22 cellular contexts compared by ENCODE assay signal in the genomic region with DNA sequence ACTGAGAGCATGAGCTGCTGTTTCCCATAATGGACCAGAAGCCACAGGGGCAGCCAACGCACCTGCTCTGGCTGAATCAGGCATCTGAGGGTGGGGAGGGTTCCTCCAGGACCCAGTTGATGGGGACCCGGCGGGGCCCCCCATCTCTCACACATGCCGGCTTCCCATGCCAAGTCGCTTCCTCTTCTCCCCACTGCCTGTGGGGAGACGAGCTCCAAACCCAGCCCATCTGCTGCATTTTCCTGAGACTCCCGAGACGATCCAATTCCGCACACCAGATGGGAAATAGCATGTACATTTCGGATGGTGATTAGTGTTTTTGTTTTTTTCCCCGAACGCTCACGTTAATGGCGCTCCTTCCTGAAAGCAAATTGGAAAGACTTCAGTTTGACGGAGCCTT. TPM values are rescaled to one million over a fixed set of nuclear protein-coding genes. Genes with fewer than 3 reads are reported as not detected.
"Had no signal": no experiment of that assay in that cellular context is flagged by ENCODE, and none has a peak within 500 bp of the region (broad histone marks: within the 10 kb centered on the region; RNA-seq: fewer than 3 reads in every experiment).

No MANE protein-coding gene starts in this region.

- H3K4me3 ChIP-seq: ascending aorta, body of pancreas had no signal

- H3K27me3 ChIP-seq: ascending aorta, body of pancreas had no signal

- H3K4me1 Mint-ChIP-seq: activated CD4-positive, alpha-beta T cell treated with anti-CD3 and anti-CD28 coated beads, Interleukin-2, amount 10 ng/mL, durations not matched to agents 24 days and 14 days; activated naive CD8-positive, alpha-beta T cell treated with anti-CD3 and anti-CD28 coated beads, Interleukin-2, amount 50 U/mL, for 24 hours had no signal

- H3K4me3 Mint-ChIP-seq: activated CD4-positive, alpha-beta T cell treated with anti-CD3 and anti-CD28 coated beads, Interleukin-2, amount 10 ng/mL, durations not matched to agents 24 days and 14 days; activated naive CD8-positive, alpha-beta T cell treated with anti-CD3 and anti-CD28 coated beads, Interleukin-2, amount 50 U/mL, for 24 hours; activated T-cell treated with anti-CD3 and anti-CD28 coated beads, Interleukin-2, amount 50 U/mL, for 4 hours; T-helper 1 cell treated with Interleukin-12 subunit alpha and Interleukin-12 subunit beta and Interleukin-4 antibody, amounts not matched to agents 30 μg/mL and 1 μg/mL, for 36 hours; WTC11 had no signal

- DNase-seq: activated CD4-positive, alpha-beta T cell treated with anti-CD3 and anti-CD28 coated beads for 1 hour; activated CD4-positive, alpha-beta T cell treated with anti-CD3 and anti-CD28 coated beads, Interleukin-2, amount 10 ng/mL, durations not matched to agents 24 days and 14 days; activated CD4-positive, alpha-beta T cell treated with anti-CD3 and anti-CD28 coated beads, Interleukin-2, amount 50 U/mL, for 48 hours; activated CD8-positive, alpha-beta memory T cell treated with anti-CD3 and anti-CD28 coated beads for 24 hours; activated effector memory CD4-positive, alpha-beta T cell treated with anti-CD3 and anti-CD28 coated beads, Interleukin-2, amount 50 U/mL, for 16 hours; activated naive CD4-positive, alpha-beta T cell treated with Interleukin-2 at 50 U/mL for 16 hours; activated naive CD8-positive, alpha-beta T cell treated with anti-CD3 and anti-CD28 coated beads, Interleukin-2, amount 50 U/mL, for 24 hours; activated T-cell treated with anti-CD3 and anti-CD28 coated beads, Interleukin-2, amount 50 U/mL, for 4 hours; amniotic stem cell; body of pancreas; cerebellar nuclear complex; dermis blood vessel endothelial cell; Kasumi-1; KBM-7; NCI-H526 treated with DMSO at 0.1 percent for 48 hours; PC-3; SHP77 treated with DMSO at 0.1 percent for 48 hours had no signal

- H3K27me3 Mint-ChIP-seq: activated CD4-positive, alpha-beta T cell treated with anti-CD3 and anti-CD28 coated beads, Interleukin-2, amount 10 ng/mL, durations not matched to agents 24 days and 14 days had no signal

- H3K27ac ChIP-seq: ascending aorta, body of pancreas had no signal

- H3K36me3 Mint-ChIP-seq: activated naive CD4-positive, alpha-beta T cell treated with anti-CD3 and anti-CD28 coated beads, Interleukin-2, amount 50 U/mL, for 72 hours; WTC11 had no signal

- H3K27ac Mint-ChIP-seq: activated CD4-positive, alpha-beta T cell treated with anti-CD3 and anti-CD28 coated beads, Interleukin-2, amount 10 ng/mL, durations not matched to agents 24 days and 14 days; activated naive CD4-positive, alpha-beta T cell treated with anti-CD3 and anti-CD28 coated beads, Interleukin-2, amount 50 U/mL, for 72 hours; activated naive CD8-positive, alpha-beta T cell treated with anti-CD3 and anti-CD28 coated beads, Interleukin-2, amount 50 U/mL, for 24 hours; T-helper 1 cell treated with Interleukin-12 subunit alpha and Interleukin-12 subunit beta and Interleukin-4 antibody, amounts not matched to agents 30 μg/mL and 1 μg/mL, for 36 hours; WTC11 had no signal

- H3K9me3 ChIP-seq: ascending aorta, body of pancreas had no signal

- H3K9me3 Mint-ChIP-seq: activated CD4-positive, alpha-beta T cell treated with anti-CD3 and anti-CD28 coated beads, Interleukin-2, amount 10 ng/mL, durations not matched to agents 24 days and 14 days; activated naive CD4-positive, alpha-beta T cell treated with anti-CD3 and anti-CD28 coated beads, Interleukin-2, amount 50 U/mL, for 72 hours; activated naive CD8-positive, alpha-beta T cell treated with anti-CD3 and anti-CD28 coated beads, Interleukin-2, amount 50 U/mL, for 24 hours; activated T-cell treated with anti-CD3 and anti-CD28 coated beads, Interleukin-2, amount 50 U/mL, for 4 hours; T-helper 1 cell treated with Interleukin-12 subunit alpha and Interleukin-12 subunit beta and Interleukin-4 antibody, amounts not matched to agents 30 μg/mL and 1 μg/mL, for 36 hours; WTC11 had no signal

- H3K4me1 ChIP-seq: ascending aorta, body of pancreas had no signal

- H3K36me3 ChIP-seq: ascending aorta had no signal

RNA-seq across cellular contexts. Expression of gene GRIK3, which starts 13.2 kb away (rescaled TPM):
- total RNA-seq: activated CD4-positive, alpha-beta T cell treated with anti-CD3 and anti-CD28 coated beads, Interleukin-2, amount 10 ng/mL, durations not matched to agents 24 days and 14 days; activated naive CD4-positive, alpha-beta T cell treated with anti-CD3 and anti-CD28 coated beads, Interleukin-2, amount 50 U/mL, for 72 hours; activated T-cell treated with anti-CD3 and anti-CD28 coated beads, Interleukin-2, amount 50 U/mL, for 4 hours; dermis blood vessel endothelial cell; PC-3; SK-MEL-5 had no signal
